In genomic region chr16:15856901-15857778, GRCh38 we compare ENCODE assay signal across 9 cellular contexts. TPM values are rescaled to one million over a fixed set of nuclear protein-coding genes. Genes with fewer than 3 reads are reported as not detected.
DNase-seq lines count a peak whose midpoint lies in the region; ATAC-seq and TF ChIP-seq lines count a peak whose summit lies in the region.
"Had no signal": no experiment of that assay in that cellular context is flagged by ENCODE, and none has a peak within 500 bp of the region (broad histone marks: within the 10 kb centered on the region; RNA-seq: fewer than 3 reads in every experiment).

TSS of gene MYH11 (minus strand) at chr16:15857028. CDS start at chr16:15838252, 18,776 bp downstream.

- no peaks in the 10 kb centered on the region for H3K36me3 ChIP-seq in DOHH2 (ENCODE audit: control insufficient read depth, low read length)
- no peaks in the 10 kb centered on the region for H3K36me3 ChIP-seq in prostate gland

- H3K79me2 ChIP-seq in DOHH2 (ENCODE audit: control insufficient read depth, low read length), result no peaks in the 10 kb centered on the region

- peaks cover 6% of the 10 kb centered on the region for H3K36me3 Mint-ChIP-seq in T-helper 17 cell (ENCODE audit: low read depth)

- H3K4me3 Mint-ChIP-seq in T-helper 17 cell, result peak within 1 kb of the TSS; percentile 66

- H3K27me3 ChIP-seq in DOHH2 (ENCODE audit: control insufficient read depth, low read length) (peaks cover 38% of the 10 kb centered on the region), prostate gland (replicated peaks; ENCODE audit: insufficient read depth) (peaks cover 4% of the 10 kb centered on the region)

- H3K27ac ChIP-seq in DOHH2 (ENCODE audit: low read depth, low read length) (peak within 1 kb of the TSS; percentile 22), prostate gland (peak within 1 kb of the TSS; percentile 58 to 73)

- no peak for ATAC-seq in T-helper 17 cell

- peaks cover 8% of the 10 kb centered on the region for H3K4me1 Mint-ChIP-seq in T-helper 17 cell

- peaks cover 44% of the 10 kb centered on the region for H3K27me3 Mint-ChIP-seq in T-helper 17 cell

- 2% methylated on average over 49 of the region's 52 CpGs for WGBS in prostate gland

- H3K4me1 ChIP-seq in DOHH2 (ENCODE audit: control insufficient read depth, low read length), result peaks cover 35% of the 10 kb centered on the region
- no peaks in the 10 kb centered on the region for H3K4me1 ChIP-seq in prostate gland (replicated peaks)

- no peaks in the 10 kb centered on the region for H4K20me1 ChIP-seq in DOHH2 (ENCODE audit: control insufficient read depth, insufficient read depth, low read depth, low read length)

- intact Hi-C loops in prostate gland (cut with DNase I), result no loop called here

- TF ChIP-seq POLR2A in prostate gland (IDR thresholded peaks at IDR 0.05), result no peak

- DNase-seq in T-helper 17 cell (no peak), germinal center (ENCODE audit: low spot score) (peak; percentile 45), prostate gland (ENCODE audit: low spot score) (no peak), GOT3 (lab: John Stamatoyannopoulos, UW) (no peak), AG08395 (ENCODE audit: low spot score) (no peak), NCI-H226 (no peak), GDM1 (lab: John Stamatoyannopoulos, UW) (no peak)

- no peak for TF ChIP-seq CTCF in DOHH2 (IDR thresholded peaks at IDR 0.05; ENCODE audit: low read depth, low read length, poor library complexity, severe bottlenecking)
- TF ChIP-seq CTCF in prostate gland (IDR thresholded peaks at IDR 0.05), result peak in 1 of 4 experiments; percentile 31

- peak within 1 kb of the TSS; percentile 58 for H3K4me2 ChIP-seq in DOHH2 (ENCODE audit: low read length)

- H3K4me3 ChIP-seq in DOHH2 (ENCODE audit: low read length) (peak within 1 kb of the TSS; percentile 49), prostate gland (peak within 1 kb of the TSS; percentile 22 to 35)

- H3K9me3 ChIP-seq in DOHH2 (ENCODE audit: control insufficient read depth, insufficient read depth, low read length) (no peaks in the 10 kb centered on the region), T-helper 17 cell (ENCODE audit: control insufficient read depth, low read length, poor library complexity, severe bottlenecking) (no peaks in the 10 kb centered on the region), prostate gland (no peaks in the 10 kb centered on the region)

- peaks cover 13% of the 10 kb centered on the region for H3F3A ChIP-seq in DOHH2 (ENCODE audit: control insufficient read depth, insufficient read depth)

- H3K27ac Mint-ChIP-seq in T-helper 17 cell, result no peak within 1 kb of the TSS

- H3K9me2 ChIP-seq in DOHH2 (replicated peaks; ENCODE audit: control insufficient read depth, low read length), result no peaks in the 10 kb centered on the region

RNA-seq across cellular contexts. Expression of gene MYH11, which starts in this region (rescaled TPM):
- total RNA-seq in T-helper 17 cell, result under 1 TPM; 0.22 to 0.29 TPM
- total RNA-seq in prostate gland, result 1,000 to 10,000 TPM in 1 of 2 donors, 100 to 1,000 TPM in 1; 968 to 2,091 TPM
- total RNA-seq: dermis microvascular lymphatic vessel endothelial cell had no signal

Comparison
In these comparisons a context has a peak if more than half of its experiments do, and no peak if none do; other contexts are left out.
1. RNA of gene MYH11 (total RNA-seq): 968 to 2,091 TPM in prostate gland; 0.22 to 0.29 TPM in T-helper 17 cell; every median in the first group is over 100 times any median in the second.